Comparison of ENCODE assay signal across 13 cellular contexts in genomic region chr11:109783842-109784241, GRCh38.
DNase-seq lines count a peak whose midpoint lies in the region; ATAC-seq and TF ChIP-seq lines count a peak whose summit lies in the region.
"Had no signal": no experiment of that assay in that cellular context is flagged by ENCODE, and none has a peak within 500 bp of the region (broad histone marks: within the 10 kb centered on the region; RNA-seq: fewer than 3 reads in every experiment).

No MANE protein-coding gene starts in this region.

- POLR2A ChIA-PET in CD4-positive, alpha-beta T cell (lab: Charles Lee) = no interaction called here

- H3K27me3 Mint-ChIP-seq in type B pancreatic cell = no peaks in the 10 kb centered on the region
- H3K27me3 Mint-ChIP-seq in CD4-positive, alpha-beta T cell = no peaks in the 10 kb centered on the region
- H3K27me3 Mint-ChIP-seq: activated CD4-positive, alpha-beta memory T cell treated with anti-CD3 and anti-CD28 coated beads, Interleukin-2, amount 10 ng/mL, durations not matched to agents 7 days and 5 days; stimulated activated naive CD8-positive, alpha-beta T cell treated with anti-CD3 and anti-CD28 coated beads, Interleukin-15, Interleukin-2, amounts not matched to agents 100 ng/mL and 50 ng/mL, for 24 hours had no signal

- CTCF ChIA-PET in CD4-positive, alpha-beta T cell (lab: Charles Lee) = no interaction called here

- peak overlapping the region; percentile 4 for H3K4me3 Mint-ChIP-seq in type B pancreatic cell
- no peak overlapping the region for H3K4me3 Mint-ChIP-seq in CD4-positive, alpha-beta T cell
- H3K4me3 Mint-ChIP-seq: activated CD4-positive, alpha-beta memory T cell treated with anti-CD3 and anti-CD28 coated beads, Interleukin-2, amount 10 ng/mL, durations not matched to agents 7 days and 5 days; stimulated activated naive CD8-positive, alpha-beta T cell treated with anti-CD3 and anti-CD28 coated beads, Interleukin-15, Interleukin-2, amounts not matched to agents 100 ng/mL and 50 ng/mL, for 24 hours had no signal

- no peaks in the 10 kb centered on the region for H3K27me3 ChIP-seq in CD4-positive, alpha-beta T cell (ENCODE audit: control insufficient read depth, insufficient read depth, low read length)
- H3K27me3 ChIP-seq: ascending aorta had no signal

- H3K9me3 Mint-ChIP-seq in type B pancreatic cell = no peaks in the 10 kb centered on the region
- no peaks in the 10 kb centered on the region for H3K9me3 Mint-ChIP-seq in CD4-positive, alpha-beta T cell
- H3K9me3 Mint-ChIP-seq: activated CD4-positive, alpha-beta memory T cell treated with anti-CD3 and anti-CD28 coated beads, Interleukin-2, amount 10 ng/mL, durations not matched to agents 7 days and 5 days; stimulated activated naive CD8-positive, alpha-beta T cell treated with anti-CD3 and anti-CD28 coated beads, Interleukin-15, Interleukin-2, amounts not matched to agents 100 ng/mL and 50 ng/mL, for 24 hours had no signal

- H3K4me1 Mint-ChIP-seq in type B pancreatic cell (ENCODE audit: unreplicated experiment) = peaks cover 27% of the 10 kb centered on the region
- no peaks in the 10 kb centered on the region for H3K4me1 Mint-ChIP-seq in CD4-positive, alpha-beta T cell (ENCODE audit: low read depth)
- H3K4me1 Mint-ChIP-seq: activated CD4-positive, alpha-beta memory T cell treated with anti-CD3 and anti-CD28 coated beads, Interleukin-2, amount 10 ng/mL, durations not matched to agents 7 days and 5 days had no signal

- H3K9me3 ChIP-seq in CD4-positive, alpha-beta T cell (ENCODE audit: control insufficient read depth, low read length) = no peaks in the 10 kb centered on the region
- H3K9me3 ChIP-seq: ascending aorta had no signal

- H3K27ac ChIP-seq in CD4-positive, alpha-beta T cell (ENCODE audit: low read depth, low read length) = no peak overlapping the region
- H3K27ac ChIP-seq: 22Rv1, ascending aorta had no signal

- DNase-seq in DMS 273 (lab: John Stamatoyannopoulos, UW; ENCODE audit: unreplicated experiment) = peak; percentile 21
- no peak for DNase-seq in DMS 273 treated with DMSO at 0.1 percent for 48 hours (lab: John Stamatoyannopoulos, UW)
- DNase-seq in NAMALWA (ENCODE audit: low spot score) = peak; percentile 9
- no peak for DNase-seq in type B pancreatic cell (ENCODE audit: extremely low spot score, unreplicated experiment)
- DNase-seq in cortex of kidney (lab: John Stamatoyannopoulos, UW) = no peak
- DNase-seq in GDM1 (lab: John Stamatoyannopoulos, UW) = no peak
- DNase-seq in CD4-positive, alpha-beta T cell = no peak
- DNase-seq: activated CD4-positive, alpha-beta memory T cell treated with anti-CD3 and anti-CD28 coated beads, Interleukin-2, amount 10 ng/mL, durations not matched to agents 7 days and 5 days; IMR-90 had no signal

- H3K27ac Mint-ChIP-seq in type B pancreatic cell = no peak overlapping the region
- no peak overlapping the region for H3K27ac Mint-ChIP-seq in CD4-positive, alpha-beta T cell
- H3K27ac Mint-ChIP-seq: activated CD4-positive, alpha-beta memory T cell treated with anti-CD3 and anti-CD28 coated beads, Interleukin-2, amount 10 ng/mL, durations not matched to agents 7 days and 5 days; stimulated activated naive CD8-positive, alpha-beta T cell treated with anti-CD3 and anti-CD28 coated beads, Interleukin-15, Interleukin-2, amounts not matched to agents 100 ng/mL and 50 ng/mL, for 24 hours had no signal

- no peak for TF ChIP-seq CTCF in type B pancreatic cell (conservative IDR thresholded peaks at IDR 0.05)
- TF ChIP-seq CTCF in CD4-positive, alpha-beta T cell (IDR thresholded peaks at IDR 0.05) = no peak

- ATAC-seq in HG02852 (IDR thresholded peaks at IDR 0.05; ENCODE audit: unreplicated experiment) = peak; percentile 88
- no peak for ATAC-seq in CD4-positive, alpha-beta T cell (ENCODE audit: poor library complexity)

- no peaks in the 10 kb centered on the region for H3K36me3 Mint-ChIP-seq in type B pancreatic cell
- no peaks in the 10 kb centered on the region for H3K36me3 Mint-ChIP-seq in CD4-positive, alpha-beta T cell (ENCODE audit: low read depth)

- intact Hi-C loops in CD4-positive, alpha-beta T cell (cut with DNase I, micrococcal nuclease) = no loop called here

Comparison
In these comparisons a context has a peak if more than half of its experiments do, and no peak if none do; other contexts are left out.
1. DNase-seq: peak in DMS 273 (single experiment) and NAMALWA (single experiment); none in DMS 273 treated with DMSO at 0.1 percent for 48 hours (single experiment), type B pancreatic cell (single experiment), cortex of kidney (single experiment), GDM1 (single experiment) and CD4-positive, alpha-beta T cell (0 of 10).